Comparison of ENCODE assay signal across 21 cellular contexts in genomic region chr15:45265506-45265905, GRCh38. TPM values are rescaled to one million over a fixed set of nuclear protein-coding genes. Genes with fewer than 3 reads are reported as not detected.
DNase-seq lines count a peak whose midpoint lies in the region; ATAC-seq, FAIRE-seq and TF ChIP-seq lines count a peak whose summit lies in the region.
"Had no signal": no experiment of that assay in that cellular context is flagged by ENCODE, and none has a peak within 500 bp of the region (broad histone marks: within the 10 kb centered on the region; RNA-seq: fewer than 3 reads in every experiment).

No MANE protein-coding gene starts in this region.

- no peaks in the 10 kb centered on the region for H3K36me3 Mint-ChIP-seq in MCF 10A (ENCODE audit: insufficient read depth, unreplicated experiment)

- no peaks in the 10 kb centered on the region for H3K36me3 ChIP-seq in breast epithelium
- H3K36me3 ChIP-seq in keratinocyte (ENCODE audit: control insufficient read depth in 2 of 2, extremely low read depth in 1 of 2, insufficient read depth in 2 of 2, low read length in 2 of 2) = no peaks in the 10 kb centered on the region
- no peaks in the 10 kb centered on the region for H3K36me3 ChIP-seq in HepG2 (replicated peaks in 1 of 2; ENCODE audit: control insufficient read depth in 1 of 2, insufficient read depth in 2 of 2, low read length in 2 of 2)
- H3K36me3 ChIP-seq: BLaER1 treated with 17β-estradiol and CSF1 and Interleukin-3, amounts not matched to agents 10 nM and 100 nM had no signal

- H3K9ac ChIP-seq in keratinocyte (ENCODE audit: control insufficient read depth, extremely low read depth, insufficient read depth, low read length) (no peak overlapping the region), HepG2 (ENCODE audit: insufficient read depth, low read depth, low read length) (no peak overlapping the region)
- H3K9ac ChIP-seq: BLaER1 treated with 17β-estradiol and CSF1 and Interleukin-3, amounts not matched to agents 10 nM and 100 nM had no signal

- FAIRE-seq in keratinocyte (lab: Jason Lieb, UNC) (no peak), HepG2 (lab: Jason Lieb, UNC) (no peak)
- FAIRE-seq: GM12878, GM18507, HTR-8/SVneo had no signal

- H2AFZ ChIP-seq in keratinocyte (ENCODE audit: control insufficient read depth, low read length) (no peak overlapping the region), HepG2 (ENCODE audit: low read length) (no peak overlapping the region)

- POLR2A ChIA-PET in MCF 10A (lab: Yijun Ruan, JAX) (no interaction called here), HepG2 (lab: Yijun Ruan, JAX) (no interaction called here)

- H3K9me1 ChIP-seq in keratinocyte (ENCODE audit: control insufficient read depth, extremely low read depth, insufficient read depth, low read length) = no peaks in the 10 kb centered on the region

- CTCF ChIA-PET in MCF 10A (lab: Yijun Ruan, JAX) (interaction anchor here (0.5 to 1.7 kb wide), 2 partner anchors 11 to 44 kb away, joined by 3 to 6 read pairs; no protein-coding TSS in a partner anchor), HepG2 (lab: Yijun Ruan, JAX; ENCODE audit: low intra/inter-chr PET ratio, low total read pairs) (no interaction called here)

- dilution Hi-C loops in keratinocyte (cut with MboI; ENCODE audit: extremely low pct_ligation_motif_present, low sequenced_read_pairs) = no loop called here

- H3K4me3 ChIP-seq in breast epithelium (no peak overlapping the region), keratinocyte (ENCODE audit: control insufficient read depth in 2 of 3, extremely low read depth in 1 of 3, insufficient read depth in 2 of 3, low read depth in 1 of 3, low read length in 3 of 3) (no peak overlapping the region), HepG2 (replicated peaks in 1 of 3; ENCODE audit: insufficient read depth in 1 of 3, low read depth in 2 of 3, low read length in 3 of 3) (no peak overlapping the region)
- H3K4me3 ChIP-seq: BLaER1 treated with 17β-estradiol and CSF1 and Interleukin-3, amounts not matched to agents 10 nM and 100 nM; GM12878 had no signal

- ATAC-seq in HepG2 = no peak
- ATAC-seq: GM12878 had no signal

- BruUV-seq in MCF 10A (replicated peaks; lab: Mats Ljungman, UMichigan) = no TSS peak
- no TSS peak for BruUV-seq in HepG2 (replicated peaks; lab: Mats Ljungman, UMichigan)

- WGBS in HepG2 (ENCODE audit: low lambda C conversion rate) = 52% methylated on average over 3 of the region's 3 CpGs

- H3K9me3 ChIP-seq in breast epithelium (no peaks in the 10 kb centered on the region), keratinocyte (ENCODE audit: control insufficient read depth, low read depth, low read length) (no peaks in the 10 kb centered on the region), HepG2 (ENCODE audit: low read length) (no peaks in the 10 kb centered on the region)

- peak; percentile 23 for DNase-seq in MCF 10A (ENCODE audit: unreplicated experiment)
- DNase-seq in breast epithelium (ENCODE audit: low spot score in 2 of 2) = no peak
- DNase-seq in epithelial cell of prostate (ENCODE audit: low read depth, low spot score) = peak; percentile 52
- peak; percentile 9 for DNase-seq in keratinocyte (ENCODE audit: low read depth, low spot score)
- no peak for DNase-seq in CD1c-positive myeloid dendritic cell (ENCODE audit: extremely low spot score)
- no peak for DNase-seq in NCI-H69 (lab: John Stamatoyannopoulos, UW)
- no peak for DNase-seq in HepG2 (ENCODE audit: low spot score)
- DNase-seq: 8988T; ACHN; Calu3; CD4-positive, alpha-beta T cell; DMS 273 treated with DMSO at 0.1 percent for 48 hours; DMS79; HCEC 1CT; HFFc6 had no signal

- H3K27ac ChIP-seq in breast epithelium = no peak overlapping the region
- H3K27ac ChIP-seq in epithelial cell of prostate = no peak overlapping the region
- H3K27ac ChIP-seq in keratinocyte (ENCODE audit: control insufficient read depth, insufficient read depth, low read length) = no peak overlapping the region
- no peak overlapping the region for H3K27ac ChIP-seq in HepG2 (ENCODE audit: extremely low read length, insufficient read depth, low read length)
- H3K27ac ChIP-seq: BLaER1 treated with 17β-estradiol and CSF1 and Interleukin-3, amounts not matched to agents 10 nM and 100 nM had no signal

- TF ChIP-seq POLR2A in breast epithelium (IDR thresholded peaks at IDR 0.05) = no peak
- no peak for TF ChIP-seq POLR2A in HepG2 (IDR thresholded peaks at IDR 0.05; ENCODE audit: insufficient read depth in 1 of 2, low read depth in 2 of 2, low read length in 2 of 2)

- TF ChIP-seq CTCF in MCF 10A (IDR thresholded peaks at IDR 0.05; ENCODE audit: unreplicated experiment) (no peak), breast epithelium (IDR thresholded peaks at IDR 0.05) (no peak), keratinocyte (optimal IDR thresholded peaks at IDR 0.05 in 1 of 3, IDR thresholded peaks at IDR 0.05 in 1 of 3, conservative IDR thresholded peaks at IDR 0.05 in 1 of 3; ENCODE audit: extremely low read depth in 1 of 3, insufficient read depth in 2 of 3, low read length in 3 of 3) (no peak), HepG2 (CRISPR knock-in tag; IDR thresholded peaks at IDR 0.05) (no peak)

- no peak overlapping the region for H3K27ac Mint-ChIP-seq in MCF 10A (ENCODE audit: low read depth, unreplicated experiment)
- H3K27ac Mint-ChIP-seq: CD4-positive, alpha-beta T cell; HFFc6 had no signal

- no peaks in the 10 kb centered on the region for H3K4me1 ChIP-seq in breast epithelium
- no peaks in the 10 kb centered on the region for H3K4me1 ChIP-seq in keratinocyte (ENCODE audit: control insufficient read depth, extremely low read depth, insufficient read depth, low read length)
- H3K4me1 ChIP-seq in HepG2 (ENCODE audit: insufficient read depth, low read length) = peaks cover 33% of the 10 kb centered on the region
- H3K4me1 ChIP-seq: BLaER1 treated with 17β-estradiol and CSF1 and Interleukin-3, amounts not matched to agents 10 nM and 100 nM had no signal

- no peaks in the 10 kb centered on the region for H4K20me1 ChIP-seq in keratinocyte (ENCODE audit: control insufficient read depth, extremely low read depth, insufficient read depth, low read length)
- H4K20me1 ChIP-seq in HepG2 (ENCODE audit: insufficient read depth, low read length) = no peaks in the 10 kb centered on the region
- H4K20me1 ChIP-seq: BLaER1 treated with 17β-estradiol and CSF1 and Interleukin-3, amounts not matched to agents 10 nM and 100 nM had no signal

- H3K27me3 ChIP-seq in breast epithelium (no peaks in the 10 kb centered on the region), keratinocyte (ENCODE audit: control insufficient read depth, extremely low read depth, insufficient read depth, low read length) (no peaks in the 10 kb centered on the region), HepG2 (ENCODE audit: control insufficient read depth in 1 of 2, insufficient read depth in 2 of 2, low read length in 2 of 2) (no peaks in the 10 kb centered on the region)
- H3K27me3 ChIP-seq: BLaER1 treated with 17β-estradiol and CSF1 and Interleukin-3, amounts not matched to agents 10 nM and 100 nM had no signal

- H3K27me3 Mint-ChIP-seq in MCF 10A (ENCODE audit: insufficient read depth, unreplicated experiment) = no peaks in the 10 kb centered on the region
- H3K27me3 Mint-ChIP-seq: CD4-positive, alpha-beta T cell had no signal

- H3K4me1 Mint-ChIP-seq in MCF 10A (ENCODE audit: insufficient read depth, unreplicated experiment) = no peaks in the 10 kb centered on the region

- intact Hi-C loops in MCF 10A (cut with micrococcal nuclease) = no loop called here
- intact Hi-C loops in breast epithelium (cut with DNase I; ENCODE audit: low total_unique reads) = no loop called here
- intact Hi-C loops in HepG2 (cut with micrococcal nuclease; ENCODE audit: unreplicated experiment) = loop anchor here (10.0 kb wide), 1 partner anchor 301 kb away; no protein-coding TSS in a partner anchor

- no peak for TF ChIP-seq RAD21 in HepG2 (CRISPR knock-in tag; IDR thresholded peaks at IDR 0.05)

- no peak overlapping the region for H3K4me3 Mint-ChIP-seq in MCF 10A (ENCODE audit: unreplicated experiment)
- H3K4me3 Mint-ChIP-seq: CD4-positive, alpha-beta T cell; HFFc6 had no signal

- H3K79me2 ChIP-seq in keratinocyte (ENCODE audit: control insufficient read depth, insufficient read depth, low read length) (no peaks in the 10 kb centered on the region), HepG2 (ENCODE audit: insufficient read depth, low read length) (no peaks in the 10 kb centered on the region)

- H3K4me2 ChIP-seq in keratinocyte (ENCODE audit: control insufficient read depth, extremely low read depth, insufficient read depth, low read depth, low read length) (no peak overlapping the region), HepG2 (ENCODE audit: low read depth, low read length) (no peak overlapping the region)
- H3K4me2 ChIP-seq: BLaER1 treated with 17β-estradiol and CSF1 and Interleukin-3, amounts not matched to agents 10 nM and 100 nM had no signal

- H3K9me3 Mint-ChIP-seq in MCF 10A (ENCODE audit: unreplicated experiment) = no peaks in the 10 kb centered on the region
- H3K9me3 Mint-ChIP-seq: HFFc6 had no signal

- TF ChIP-seq EP300 in HepG2 (IDR thresholded peaks at IDR 0.05; ENCODE audit: low read depth in 2 of 2, low read length in 2 of 2) = no peak
- TF ChIP-seq EP300 in HepG2 (CRISPR knock-in tag; IDR thresholded peaks at IDR 0.05; ENCODE audit: borderline replicate concordance) = no peak

- in situ Hi-C loops in HepG2 (cut with HindIII; ENCODE audit: extremely low pct_ligation_motif_present, low pct_unique_long_range_greater_than_20kb) = no loop called here

RNA-seq across cellular contexts. Expression of gene SLC28A2, which starts 13.5 kb away (rescaled TPM):
- total RNA-seq in MCF 10A (2022) = not detected in 2 replicates
- total RNA-seq in breast epithelium = not detected
- not detected in 3 replicates for polyA plus RNA-seq in keratinocyte
- polyA plus RNA-seq in keratinocyte (2011; ENCODE audit: low read depth) = not detected
- not detected in 2 replicates for polyA plus RNA-seq in keratinocyte (2011; cell fraction: cytosol; rRNA removed)
- not detected in 2 replicates for polyA plus RNA-seq in keratinocyte (2011; cell fraction: nucleus; rRNA removed)
- not detected in 2 replicates for polyA plus RNA-seq in keratinocyte (2012; ENCODE audit: low replicate concordance)
- not detected in 3 replicates for polyA minus RNA-seq in keratinocyte
- not detected for polyA minus RNA-seq in keratinocyte (2011; cell fraction: cytosol; rRNA and poly(A)+ RNA removed)
- not detected in 2 replicates for polyA minus RNA-seq in keratinocyte (2011; cell fraction: nucleus; rRNA and poly(A)+ RNA removed)
- 0.08 and 0.11 TPM in 2 replicates for total RNA-seq in HepG2 (2016; rRNA removed; fragmentation: Illumina TruSeq; extraction: Trizol)
- total RNA-seq in HepG2 (2016; cell fraction: cytosol; rRNA removed; fragmentation: Illumina TruSeq; extraction: Trizol; ENCODE audit: low read depth) = not detected in 2 replicates
- total RNA-seq in HepG2 (2016; cell fraction: insoluble cytoplasmic fraction; rRNA removed; fragmentation: Illumina TruSeq; extraction: Trizol) = 0.11 TPM in 1 of 2 replicates, not detected in the other
- total RNA-seq in HepG2 (2016; cell fraction: membrane; rRNA removed; fragmentation: Illumina TruSeq; extraction: Trizol) = 0.07 TPM in 1 of 2 replicates, not detected in the other
- 0.12 TPM in 1 of 2 replicates, not detected in the other for total RNA-seq in HepG2 (2016; cell fraction: nucleus; rRNA removed; fragmentation: Illumina TruSeq; extraction: Trizol)
- 0.01 TPM in 1 of 2 replicates, not detected in the other for polyA plus RNA-seq in HepG2 (2011; rRNA removed)
- polyA plus RNA-seq in HepG2 (2011; cell fraction: cytosol; rRNA removed) = 0.01 TPM in 2 replicates
- polyA plus RNA-seq in HepG2 (2011; cell fraction: nucleus; rRNA removed) = not detected in 2 replicates
- polyA plus RNA-seq in HepG2 (2012) = 0.23 and 0.44 TPM in 2 replicates
- polyA plus RNA-seq in HepG2 (2016; cell fraction: cytosol; fragmentation: Illumina TruSeq; extraction: Trizol; ENCODE audit: low read depth) = 0.02 TPM in 1 of 2 replicates, not detected in the other
- polyA plus RNA-seq in HepG2 (2016; cell fraction: insoluble cytoplasmic fraction; fragmentation: Illumina TruSeq; extraction: Trizol; ENCODE audit: low read depth) = 0.07 TPM in 1 of 2 replicates, not detected in the other
- not detected in 2 replicates for polyA plus RNA-seq in HepG2 (2016; cell fraction: membrane; fragmentation: Illumina TruSeq; extraction: Trizol; ENCODE audit: low read depth)
- polyA plus RNA-seq in HepG2 (2016; cell fraction: nucleus; fragmentation: Illumina TruSeq; extraction: Trizol; ENCODE audit: insufficient read depth, low read depth) = 0.20 TPM in 1 of 2 replicates, not detected in the other
- 0.06 TPM in 1 of 2 replicates, not detected in the other for polyA minus RNA-seq in HepG2 (2011; rRNA and poly(A)+ RNA removed; ENCODE audit: low replicate concordance)
- polyA minus RNA-seq in HepG2 (2011; cell fraction: cytosol; rRNA and poly(A)+ RNA removed) = not detected in 2 replicates
- not detected in 2 replicates for polyA minus RNA-seq in HepG2 (2011; cell fraction: nucleus; rRNA and poly(A)+ RNA removed)
- total RNA-seq: Calu3; CD4-positive, alpha-beta T cell; G401; GM12878; H4; HFFc6 had no signal

Comparison
In these comparisons a context has a peak if more than half of its experiments do, and no peak if none do; other contexts are left out.
1. DNase-seq: peak in MCF 10A (single experiment), epithelial cell of prostate (single experiment) and keratinocyte (single experiment); none in breast epithelium (0 of 2), CD1c-positive myeloid dendritic cell (single experiment), NCI-H69 (single experiment) and HepG2 (single experiment).